10 cellular contexts compared by ENCODE assay signal in the genomic region with DNA sequence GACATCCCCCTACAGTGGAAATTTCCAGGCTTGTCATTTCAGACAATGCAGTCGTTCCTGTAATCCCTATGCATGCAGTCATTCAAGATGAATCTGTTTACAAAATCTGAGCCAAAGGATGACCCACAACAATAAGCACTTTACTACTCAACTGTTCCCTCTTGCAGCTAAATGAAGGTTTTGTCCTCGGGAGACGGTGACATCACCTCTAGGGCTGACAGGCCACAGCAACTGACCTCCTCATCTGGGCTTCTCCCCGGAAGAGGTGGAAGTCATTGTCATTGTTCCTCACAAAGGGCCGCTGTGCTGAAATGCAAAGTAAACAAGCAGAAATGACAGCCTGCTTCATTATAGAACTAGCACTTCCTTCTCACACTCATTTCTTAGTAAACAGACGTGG. TPM values are rescaled to one million over a fixed set of nuclear protein-coding genes. Genes with fewer than 3 reads are reported as not detected.
DNase-seq lines count a peak whose midpoint lies in the region; ATAC-seq and TF ChIP-seq lines count a peak whose summit lies in the region.
"Had no signal": no experiment of that assay in that cellular context is flagged by ENCODE, and none has a peak within 500 bp of the region (broad histone marks: within the 10 kb centered on the region; RNA-seq: fewer than 3 reads in every experiment).

No MANE protein-coding gene starts in this region.

- H3K4me1 Mint-ChIP-seq in stimulated activated naive CD8-positive, alpha-beta T cell treated with anti-CD3 and anti-CD28 coated beads, Interleukin-15, amount 100 ng/mL, for 72 hours, result no peaks in the 10 kb centered on the region

- H3K27ac Mint-ChIP-seq in stimulated activated naive CD8-positive, alpha-beta T cell treated with anti-CD3 and anti-CD28 coated beads, Interleukin-15, amount 100 ng/mL, for 72 hours, result no peak overlapping the region

- peak overlapping the region; percentile 98 for H3K27ac ChIP-seq in substantia nigra (ENCODE audit: low read depth, low read length, poor library complexity, severe bottlenecking)
- H3K27ac ChIP-seq in OCI-LY7 (ENCODE audit: low read depth, low read length, poor library complexity, severe bottlenecking), result no peak overlapping the region

- H3K4me3 ChIP-seq in OCI-LY7 (ENCODE audit: low read depth, low read length, poor library complexity, severe bottlenecking), result no peak overlapping the region

- CTCF ChIA-PET in OCI-LY7 (lab: Charles Lee; ENCODE audit: unreplicated experiment), result no interaction called here

- H3K4me1 ChIP-seq in OCI-LY7 (ENCODE audit: insufficient read depth, low read length, poor library complexity, severe bottlenecking), result no peaks in the 10 kb centered on the region

- no peaks in the 10 kb centered on the region for H3K9me3 Mint-ChIP-seq in stimulated activated naive CD8-positive, alpha-beta T cell treated with anti-CD3 and anti-CD28 coated beads, Interleukin-15, amount 100 ng/mL, for 72 hours

- no peak for TF ChIP-seq CTCF in OCI-LY7 (conservative IDR thresholded peaks at IDR 0.05; ENCODE audit: low read length)

- POLR2A ChIA-PET in OCI-LY7 (lab: Charles Lee), result no interaction called here

- BruUV-seq in OCI-LY7 (replicated peaks; lab: Mats Ljungman, UMichigan), result no TSS peak

- no peaks in the 10 kb centered on the region for H4K20me1 ChIP-seq in OCI-LY7 (ENCODE audit: insufficient read depth, low read length)

- ATAC-seq in HG03342 (IDR thresholded peaks at IDR 0.05; ENCODE audit: unreplicated experiment) (peak; percentile 40), HG03135 (IDR thresholded peaks at IDR 0.05; ENCODE audit: unreplicated experiment) (no peak)
- no peak for ATAC-seq in stimulated activated naive CD8-positive, alpha-beta T cell treated with anti-CD3 and anti-CD28 coated beads, Interleukin-15, amount 100 ng/mL, for 72 hours
- ATAC-seq: left cardiac atrium had no signal

- intact Hi-C loops in OCI-LY7 (cut with micrococcal nuclease; ENCODE audit: unreplicated experiment), result loop anchor here (5.0 kb wide), 1 partner anchor 243 kb away; no protein-coding TSS in a partner anchor

- no peak overlapping the region for H3K4me3 Mint-ChIP-seq in stimulated activated naive CD8-positive, alpha-beta T cell treated with anti-CD3 and anti-CD28 coated beads, Interleukin-15, amount 100 ng/mL, for 72 hours

- H3K79me2 ChIP-seq in OCI-LY7 (ENCODE audit: insufficient read depth, low read depth, low read length), result no peaks in the 10 kb centered on the region

- no peak overlapping the region for H2AFZ ChIP-seq in OCI-LY7 (ENCODE audit: low read length)

- H3K4me2 ChIP-seq in OCI-LY7 (ENCODE audit: low read length), result no peak overlapping the region

- H3K9me2 ChIP-seq in OCI-LY7 (ENCODE audit: insufficient read depth, low read length), result no peaks in the 10 kb centered on the region

- no peaks in the 10 kb centered on the region for H3K9me3 ChIP-seq in OCI-LY7 (ENCODE audit: low read length)

- DNase-seq in NCI-H748 treated with DMSO at 0.1 percent for 48 hours (lab: John Stamatoyannopoulos, UW) (peak; percentile 87), foreskin melanocyte (peak; percentile 68), substantia nigra (lab: John Stamatoyannopoulos, UW) (peak in 48 of 49 donors; percentile 12 to 95 (median 81)), NCI-H446 treated with DMSO at 0.1 percent for 48 hours (lab: John Stamatoyannopoulos, UW) (no peak), OCI-LY7 (ENCODE audit: low spot score) (no peak)
- no peak for DNase-seq in stimulated activated naive CD8-positive, alpha-beta T cell treated with anti-CD3 and anti-CD28 coated beads, Interleukin-15, amount 100 ng/mL, for 72 hours
- DNase-seq: activated T-cell treated with anti-CD3 and anti-CD28 coated beads for 4 hours, left cardiac atrium had no signal

- peaks cover 18% of the 10 kb centered on the region for H3K27me3 Mint-ChIP-seq in stimulated activated naive CD8-positive, alpha-beta T cell treated with anti-CD3 and anti-CD28 coated beads, Interleukin-15, amount 100 ng/mL, for 72 hours

- no peaks in the 10 kb centered on the region for H3K36me3 ChIP-seq in OCI-LY7 (ENCODE audit: insufficient read depth, low read length)

RNA-seq across cellular contexts. Expression of gene CLRN2, which starts 29.2 kb away (rescaled TPM):
- total RNA-seq in OCI-LY7 (2014; rRNA removed; shearing (Covaris generic)), result not detected in 2 replicates
- total RNA-seq in OCI-LY7 (2022), result not detected in 2 replicates
- total RNA-seq: left cardiac atrium had no signal

RNA-seq across cellular contexts. Expression of gene QDPR, which starts 32.3 kb away (rescaled TPM):
- 2.9 and 3.9 TPM in 2 replicates for total RNA-seq in OCI-LY7 (2014; rRNA removed; shearing (Covaris generic))
- total RNA-seq in OCI-LY7 (2022), result 2.5 and 2.8 TPM in 2 replicates

RNA-seq across cellular contexts. Expression of gene LAP3, which starts 32.8 kb away (rescaled TPM):
- 111 and 115 TPM in 2 replicates for total RNA-seq in OCI-LY7 (2014; rRNA removed; shearing (Covaris generic))
- total RNA-seq in OCI-LY7 (2022), result 101 and 104 TPM in 2 replicates

Comparison
In these comparisons a context has a peak if more than half of its experiments do, and no peak if none do; other contexts are left out.
1. DNase-seq: peak in NCI-H748 treated with DMSO at 0.1 percent for 48 hours (single experiment), foreskin melanocyte (single experiment) and substantia nigra (48 of 49); none in NCI-H446 treated with DMSO at 0.1 percent for 48 hours (single experiment), stimulated activated naive CD8-positive, alpha-beta T cell treated with anti-CD3 and anti-CD28 coated beads, Interleukin-15, amount 100 ng/mL, for 72 hours (0 of 2) and OCI-LY7 (single experiment).